In the genomic region with DNA sequence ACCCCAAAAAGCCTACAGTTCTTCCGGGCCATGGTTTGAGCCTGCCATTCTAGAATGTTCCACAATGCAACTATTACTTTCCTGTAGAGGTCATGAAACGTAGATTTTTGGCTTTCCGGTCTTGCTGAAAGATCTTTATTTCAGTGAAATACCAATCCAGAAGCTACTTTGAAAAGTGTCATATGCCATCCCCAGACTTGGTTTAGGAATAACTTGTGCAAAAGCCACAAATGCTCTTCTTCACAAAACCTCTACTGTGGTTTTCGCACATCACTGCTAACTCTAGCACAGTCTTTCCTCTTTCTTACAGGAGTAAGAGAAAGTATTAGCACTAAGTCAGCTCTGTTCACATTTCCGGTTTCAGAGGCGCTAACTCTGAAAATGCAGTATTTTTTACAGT, we compare ENCODE assay signal across 13 cellular contexts.
DNase-seq lines count a peak whose midpoint lies in the region; ATAC-seq and TF ChIP-seq lines count a peak whose summit lies in the region.
"Had no signal": no experiment of that assay in that cellular context is flagged by ENCODE, and none has a peak within 500 bp of the region (broad histone marks: within the 10 kb centered on the region; RNA-seq: fewer than 3 reads in every experiment).

No MANE protein-coding gene starts in this region.

- TF ChIP-seq CTCF in HL-60 (IDR thresholded peaks at IDR 0.05; ENCODE audit: insufficient read depth, low read length) = no peak

- H3K9me3 ChIP-seq in iPS-20b (ENCODE audit: insufficient read depth, low read depth, low read length) = no peaks in the 10 kb centered on the region
- H3K9me3 ChIP-seq: adrenal gland had no signal

- peak; percentile 71 for ATAC-seq in GM18499 (IDR thresholded peaks at IDR 0.05; ENCODE audit: insufficient read depth, unreplicated experiment)
- ATAC-seq in GM21367 (IDR thresholded peaks at IDR 0.05; ENCODE audit: unreplicated experiment) = peak; percentile 89
- no peak for ATAC-seq in HG03095 (IDR thresholded peaks at IDR 0.05; ENCODE audit: unreplicated experiment)

- DNase-seq in HL-60 (ENCODE audit: low read depth in 1 of 2, low spot score in 1 of 2) = peak in 1 of 2 experiments; percentile 47
- DNase-seq in NCI-H748 (lab: John Stamatoyannopoulos, UW; ENCODE audit: unreplicated experiment) = no peak
- no peak for DNase-seq in effector CD8-positive, alpha-beta T cell (lab: John Stamatoyannopoulos, UW)
- DNase-seq in anterior cingulate cortex (lab: John Stamatoyannopoulos, UW) = no peak
- DNase-seq: adrenal gland, IMR-90, kidney glomerular epithelial cell, NCI-H748 treated with DMSO at 0.1 percent for 48 hours, T-helper 9 cell had no signal

- H3K27me3 ChIP-seq in HL-60 (ENCODE audit: insufficient read depth, poor library complexity, severe bottlenecking) (no peaks in the 10 kb centered on the region), iPS-20b (ENCODE audit: insufficient read depth, low read length) (no peaks in the 10 kb centered on the region)

- H3K27ac ChIP-seq in HL-60 (replicated peaks) (peak overlapping the region; percentile 45), iPS-20b (ENCODE audit: low read length) (no peak overlapping the region)
- H3K27ac ChIP-seq: adrenal gland had no signal

- no peaks in the 10 kb centered on the region for H3K36me3 ChIP-seq in iPS-20b (ENCODE audit: insufficient read depth, low read depth, low read length)
- H3K36me3 ChIP-seq: adrenal gland had no signal

- H3K4me3 ChIP-seq in HL-60 (replicated peaks; ENCODE audit: insufficient read depth, low read length) (no peak overlapping the region), iPS-20b (ENCODE audit: low read length) (no peak overlapping the region)
- H3K4me3 ChIP-seq: adrenal gland had no signal

- H3K9ac ChIP-seq in iPS-20b (ENCODE audit: low read depth, low read length) = peak overlapping the region; percentile 32; the same call in 1 of the 2 replicates

- peaks cover 12% of the 10 kb centered on the region; the same call in 1 of the 2 replicates for H3K4me1 ChIP-seq in iPS-20b (ENCODE audit: insufficient read depth, low read length)
- H3K4me1 ChIP-seq: adrenal gland had no signal
